Comparison of ENCODE assay signal across 27 cellular contexts in the genomic region with DNA sequence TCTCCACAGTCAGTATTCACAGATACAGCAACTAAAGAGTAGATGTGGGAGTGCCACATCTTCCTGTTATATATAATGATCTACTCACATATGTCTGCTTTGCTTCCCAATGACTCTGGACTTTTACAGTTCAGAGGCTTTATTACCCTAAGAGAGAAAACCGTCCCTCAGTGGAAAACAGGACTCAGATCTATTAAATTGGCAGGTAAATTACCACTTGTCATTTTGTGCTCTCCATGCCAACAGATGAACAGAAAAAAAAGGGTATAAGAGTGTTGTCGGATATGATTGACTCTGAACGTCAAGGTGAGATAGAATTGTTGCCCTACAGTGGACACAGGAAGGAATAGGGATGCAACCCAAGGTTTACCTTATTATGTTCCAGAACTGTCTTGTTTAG.
"Had no signal": no experiment of that assay in that cellular context is flagged by ENCODE, and none has a peak within 500 bp of the region (broad histone marks: within the 10 kb centered on the region; RNA-seq: fewer than 3 reads in every experiment).

No MANE protein-coding gene starts in this region.

- DNase-seq: activated B cell treated with CpG ODN at 0.5 μM for 24 hours; activated CD4-positive, alpha-beta memory T cell treated with anti-CD3 and anti-CD28 coated beads, Interleukin-2, amount 10 ng/mL, durations not matched to agents 7 days and 5 days; activated CD4-positive, alpha-beta T cell treated with anti-CD3 and anti-CD28 coated beads for 36 hours; activated CD4-positive, alpha-beta T cell treated with anti-CD3 and anti-CD28 coated beads for 48 hours; activated CD4-positive, alpha-beta T cell treated with anti-CD3 and anti-CD28 coated beads, Interleukin-2, amount 10 ng/mL, durations not matched to agents 7 days and 5 days; activated CD4-positive, alpha-beta T cell treated with anti-CD3 and anti-CD28 coated beads, Interleukin-2, amount 50 U/mL, for 48 hours; activated CD4-positive, CD25-positive, alpha-beta regulatory T cell treated with anti-CD3 and anti-CD28 coated beads, Interleukin-2, amount 50 U/mL, for 72 hours; activated CD8-positive, alpha-beta memory T cell treated with anti-CD3 and anti-CD28 coated beads for 24 hours; activated CD8-positive, alpha-beta memory T cell treated with anti-CD3 and anti-CD28 coated beads, Interleukin-2, amount 10 ng/mL, durations not matched to agents 7 days and 5 days; activated CD8-positive, alpha-beta memory T cell treated with anti-CD3 and anti-CD28 coated beads, Interleukin-2, amount 50 U/mL, for 48 hours; activated CD8-positive, alpha-beta T cell treated with anti-CD3 and anti-CD28 coated beads, Interleukin-2, amount 10 ng/mL, durations not matched to agents 7 days and 5 days; activated effector memory CD4-positive, alpha-beta T cell treated with Interleukin-2 at 50 U/mL for 16 hours; activated gamma-delta T cell; activated naive CD4-positive, alpha-beta T cell treated with anti-CD3 and anti-CD28 coated beads, Interleukin-2, amount 10 ng/mL, durations not matched to agents 7 days and 5 days; activated naive CD4-positive, alpha-beta T cell treated with Interleukin-2 at 50 U/mL for 16 hours; activated naive CD8-positive, alpha-beta T cell treated with anti-CD3 and anti-CD28 coated beads, Interleukin-2, amount 10 ng/mL, durations not matched to agents 7 days and 5 days; activated naive CD8-positive, alpha-beta T cell treated with anti-CD3 and anti-CD28 coated beads, Interleukin-2, amount 50 U/mL, for 24 hours; activated T-cell treated with anti-CD3 and anti-CD28 coated beads, Interleukin-2, amount 50 U/mL, for 24 hours; activated T-cell treated with anti-CD3 and anti-CD28 coated beads, Interleukin-2, amount 50 U/mL, for 48 hours; amygdala; anterior cingulate cortex; central memory CD4-positive, alpha-beta T cell; T-helper 1 cell; T-helper 2 cell; T-helper 9 cell had no signal

- H3K27me3 ChIP-seq: ascending aorta had no signal

- H3K4me3 ChIP-seq: ascending aorta had no signal

- H3K36me3 ChIP-seq: ascending aorta had no signal

- H3K27ac ChIP-seq: ascending aorta, VCaP had no signal

- ATAC-seq: activated CD4-positive, alpha-beta T cell treated with anti-CD3 and anti-CD28 coated beads for 36 hours; activated CD8-positive, alpha-beta memory T cell treated with anti-CD3 and anti-CD28 coated beads, Interleukin-2, amount 10 ng/mL, durations not matched to agents 7 days and 5 days; activated CD8-positive, alpha-beta T cell treated with anti-CD3 and anti-CD28 coated beads, Interleukin-2, amount 10 ng/mL, durations not matched to agents 7 days and 5 days; activated naive CD8-positive, alpha-beta T cell treated with anti-CD3 and anti-CD28 coated beads, Interleukin-2, amount 50 U/mL, for 24 hours had no signal

- H3K4me1 ChIP-seq: ascending aorta had no signal

- H3K9me3 ChIP-seq: ascending aorta had no signal
